Comparison of ENCODE assay signal across 1 cellular context in genomic region chr6:159969921-159970320, GRCh38.
TF ChIP-seq lines count a peak whose summit lies in the region.

No MANE protein-coding gene starts in this region.

TF ChIP-seq in K562, 482 proteins besides CTCF, POLR2A, EP300 and RAD21 (continued from another document and continues in another):
- TF ChIP-seq, protein P1, sequence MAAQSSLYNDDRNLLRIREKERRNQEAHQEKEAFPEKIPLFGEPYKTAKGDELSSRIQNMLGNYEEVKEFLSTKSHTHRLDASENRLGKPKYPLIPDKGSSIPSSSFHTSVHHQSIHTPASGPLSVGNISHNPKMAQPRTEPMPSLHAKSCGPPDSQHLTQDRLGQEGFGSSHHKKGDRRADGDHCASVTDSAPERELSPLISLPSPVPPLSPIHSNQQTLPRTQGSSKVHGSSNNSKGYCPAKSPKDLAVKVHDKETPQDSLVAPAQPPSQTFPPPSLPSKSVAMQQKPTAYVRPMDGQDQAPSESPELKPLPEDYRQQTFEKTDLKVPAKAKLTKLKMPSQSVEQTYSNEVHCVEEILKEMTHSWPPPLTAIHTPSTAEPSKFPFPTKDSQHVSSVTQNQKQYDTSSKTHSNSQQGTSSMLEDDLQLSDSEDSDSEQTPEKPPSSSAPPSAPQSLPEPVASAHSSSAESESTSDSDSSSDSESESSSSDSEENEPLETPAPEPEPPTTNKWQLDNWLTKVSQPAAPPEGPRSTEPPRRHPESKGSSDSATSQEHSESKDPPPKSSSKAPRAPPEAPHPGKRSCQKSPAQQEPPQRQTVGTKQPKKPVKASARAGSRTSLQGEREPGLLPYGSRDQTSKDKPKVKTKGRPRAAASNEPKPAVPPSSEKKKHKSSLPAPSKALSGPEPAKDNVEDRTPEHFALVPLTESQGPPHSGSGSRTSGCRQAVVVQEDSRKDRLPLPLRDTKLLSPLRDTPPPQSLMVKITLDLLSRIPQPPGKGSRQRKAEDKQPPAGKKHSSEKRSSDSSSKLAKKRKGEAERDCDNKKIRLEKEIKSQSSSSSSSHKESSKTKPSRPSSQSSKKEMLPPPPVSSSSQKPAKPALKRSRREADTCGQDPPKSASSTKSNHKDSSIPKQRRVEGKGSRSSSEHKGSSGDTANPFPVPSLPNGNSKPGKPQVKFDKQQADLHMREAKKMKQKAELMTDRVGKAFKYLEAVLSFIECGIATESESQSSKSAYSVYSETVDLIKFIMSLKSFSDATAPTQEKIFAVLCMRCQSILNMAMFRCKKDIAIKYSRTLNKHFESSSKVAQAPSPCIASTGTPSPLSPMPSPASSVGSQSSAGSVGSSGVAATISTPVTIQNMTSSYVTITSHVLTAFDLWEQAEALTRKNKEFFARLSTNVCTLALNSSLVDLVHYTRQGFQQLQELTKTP (IDR thresholded peaks at IDR 0.05; ENCODE audit: low read depth in 1 of 2, partially characterized antibody in 2 of 2): peak; percentile 27 to 55
- TF ChIP-seq FOXO4 (CRISPR knock-in tag; IDR thresholded peaks at IDR 0.05) (no peak), HLTF (IDR thresholded peaks at IDR 0.05) (no peak), SIN3B (IDR thresholded peaks at IDR 0.05; ENCODE audit: low read depth) (no peak), HNRNPH1 (optimal IDR thresholded peaks at IDR 0.05; ENCODE audit: low read depth, low read length) (no peak), PTRF (tag; IDR thresholded peaks at IDR 0.05) (no peak), ZNF507 (tag; conservative IDR thresholded peaks at IDR 0.05) (no peak), STAG1 (CRISPR knock-in tag; IDR thresholded peaks at IDR 0.05; ENCODE audit: borderline replicate concordance) (no peak), OTX1 (CRISPR knock-in tag; IDR thresholded peaks at IDR 0.05) (no peak), TAF7 (tag; IDR thresholded peaks at IDR 0.05) (no peak), CHCHD3 (CRISPR knock-in tag; IDR thresholded peaks at IDR 0.05) (no peak), HNRNPLL (IDR thresholded peaks at IDR 0.05; ENCODE audit: low read depth, low read length, poor library complexity, severe bottlenecking) (no peak), PCBP2 (IDR thresholded peaks at IDR 0.05; ENCODE audit: low read depth, low read length, poor library complexity, severe bottlenecking) (no peak), PKNOX1 (IDR thresholded peaks at IDR 0.05) (no peak), ZNF318 (IDR thresholded peaks at IDR 0.05; ENCODE audit: borderline replicate concordance in 1 of 2, low read depth in 1 of 2) (peak in 1 of 2 experiments; percentile 70; a peak in 1 of 4 replicates), ELF1 (tag; IDR thresholded peaks at IDR 0.05) (peak; percentile 56; the same call in 1 of the 2 replicates), HMGN3 (IDR thresholded peaks at IDR 0.05; ENCODE audit: borderline replicate concordance, extremely low read depth, insufficient read length, low read depth, low read length) (no peak), ILF3 (IDR thresholded peaks at IDR 0.05; ENCODE audit: borderline replicate concordance) (no peak), RFX5 (IDR thresholded peaks at IDR 0.05; ENCODE audit: low read depth, low read length) (peak; percentile 58; the same call in 1 of the 2 replicates), XRCC5 (IDR thresholded peaks at IDR 0.05; ENCODE audit: low read depth, low read length) (no peak), SOX6 (IDR thresholded peaks at IDR 0.05) (peak; percentile 65), L3MBTL2 (IDR thresholded peaks at IDR 0.05) (peak; percentile 17; the same call in 1 of the 2 replicates), ZNF408 (CRISPR knock-in tag; IDR thresholded peaks at IDR 0.05; ENCODE audit: low read depth) (no peak), SMAD1 (IDR thresholded peaks at IDR 0.05; ENCODE audit: low read depth, low read length, partially characterized antibody) (peak; percentile 16), IRF2 (CRISPR knock-in tag; IDR thresholded peaks at IDR 0.05) (no peak), BRD4 (IDR thresholded peaks at IDR 0.05) (no peak), KLF6 (CRISPR knock-in tag; IDR thresholded peaks at IDR 0.05; ENCODE audit: borderline replicate concordance) (0 out of 2 replicates have a peak, but pooled peaks have one; percentile 4), HSF4 (CRISPR knock-in tag; IDR thresholded peaks at IDR 0.05; ENCODE audit: borderline replicate concordance) (no peak)
- TF ChIP-seq, protein P2, sequence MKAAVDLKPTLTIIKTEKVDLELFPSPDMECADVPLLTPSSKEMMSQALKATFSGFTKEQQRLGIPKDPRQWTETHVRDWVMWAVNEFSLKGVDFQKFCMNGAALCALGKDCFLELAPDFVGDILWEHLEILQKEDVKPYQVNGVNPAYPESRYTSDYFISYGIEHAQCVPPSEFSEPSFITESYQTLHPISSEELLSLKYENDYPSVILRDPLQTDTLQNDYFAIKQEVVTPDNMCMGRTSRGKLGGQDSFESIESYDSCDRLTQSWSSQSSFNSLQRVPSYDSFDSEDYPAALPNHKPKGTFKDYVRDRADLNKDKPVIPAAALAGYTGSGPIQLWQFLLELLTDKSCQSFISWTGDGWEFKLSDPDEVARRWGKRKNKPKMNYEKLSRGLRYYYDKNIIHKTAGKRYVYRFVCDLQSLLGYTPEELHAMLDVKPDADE (conservative IDR thresholded peaks at IDR 0.05; ENCODE audit: control insufficient read depth, low read depth, low read length): no peak
- TF ChIP-seq, protein P3, sequence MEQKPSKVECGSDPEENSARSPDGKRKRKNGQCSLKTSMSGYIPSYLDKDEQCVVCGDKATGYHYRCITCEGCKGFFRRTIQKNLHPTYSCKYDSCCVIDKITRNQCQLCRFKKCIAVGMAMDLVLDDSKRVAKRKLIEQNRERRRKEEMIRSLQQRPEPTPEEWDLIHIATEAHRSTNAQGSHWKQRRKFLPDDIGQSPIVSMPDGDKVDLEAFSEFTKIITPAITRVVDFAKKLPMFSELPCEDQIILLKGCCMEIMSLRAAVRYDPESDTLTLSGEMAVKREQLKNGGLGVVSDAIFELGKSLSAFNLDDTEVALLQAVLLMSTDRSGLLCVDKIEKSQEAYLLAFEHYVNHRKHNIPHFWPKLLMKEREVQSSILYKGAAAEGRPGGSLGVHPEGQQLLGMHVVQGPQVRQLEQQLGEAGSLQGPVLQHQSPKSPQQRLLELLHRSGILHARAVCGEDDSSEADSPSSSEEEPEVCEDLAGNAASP (IDR thresholded peaks at IDR 0.05): no peak
- TF ChIP-seq, protein P4, sequence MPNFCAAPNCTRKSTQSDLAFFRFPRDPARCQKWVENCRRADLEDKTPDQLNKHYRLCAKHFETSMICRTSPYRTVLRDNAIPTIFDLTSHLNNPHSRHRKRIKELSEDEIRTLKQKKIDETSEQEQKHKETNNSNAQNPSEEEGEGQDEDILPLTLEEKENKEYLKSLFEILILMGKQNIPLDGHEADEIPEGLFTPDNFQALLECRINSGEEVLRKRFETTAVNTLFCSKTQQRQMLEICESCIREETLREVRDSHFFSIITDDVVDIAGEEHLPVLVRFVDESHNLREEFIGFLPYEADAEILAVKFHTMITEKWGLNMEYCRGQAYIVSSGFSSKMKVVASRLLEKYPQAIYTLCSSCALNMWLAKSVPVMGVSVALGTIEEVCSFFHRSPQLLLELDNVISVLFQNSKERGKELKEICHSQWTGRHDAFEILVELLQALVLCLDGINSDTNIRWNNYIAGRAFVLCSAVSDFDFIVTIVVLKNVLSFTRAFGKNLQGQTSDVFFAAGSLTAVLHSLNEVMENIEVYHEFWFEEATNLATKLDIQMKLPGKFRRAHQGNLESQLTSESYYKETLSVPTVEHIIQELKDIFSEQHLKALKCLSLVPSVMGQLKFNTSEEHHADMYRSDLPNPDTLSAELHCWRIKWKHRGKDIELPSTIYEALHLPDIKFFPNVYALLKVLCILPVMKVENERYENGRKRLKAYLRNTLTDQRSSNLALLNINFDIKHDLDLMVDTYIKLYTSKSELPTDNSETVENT (CRISPR knock-in tag; IDR thresholded peaks at IDR 0.05): no peak
- TF ChIP-seq, protein P5, sequence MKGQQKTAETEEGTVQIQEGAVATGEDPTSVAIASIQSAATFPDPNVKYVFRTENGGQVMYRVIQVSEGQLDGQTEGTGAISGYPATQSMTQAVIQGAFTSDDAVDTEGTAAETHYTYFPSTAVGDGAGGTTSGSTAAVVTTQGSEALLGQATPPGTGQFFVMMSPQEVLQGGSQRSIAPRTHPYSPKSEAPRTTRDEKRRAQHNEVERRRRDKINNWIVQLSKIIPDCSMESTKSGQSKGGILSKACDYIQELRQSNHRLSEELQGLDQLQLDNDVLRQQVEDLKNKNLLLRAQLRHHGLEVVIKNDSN (CRISPR knock-in tag; IDR thresholded peaks at IDR 0.05): no peak
- TF ChIP-seq, protein P6, sequence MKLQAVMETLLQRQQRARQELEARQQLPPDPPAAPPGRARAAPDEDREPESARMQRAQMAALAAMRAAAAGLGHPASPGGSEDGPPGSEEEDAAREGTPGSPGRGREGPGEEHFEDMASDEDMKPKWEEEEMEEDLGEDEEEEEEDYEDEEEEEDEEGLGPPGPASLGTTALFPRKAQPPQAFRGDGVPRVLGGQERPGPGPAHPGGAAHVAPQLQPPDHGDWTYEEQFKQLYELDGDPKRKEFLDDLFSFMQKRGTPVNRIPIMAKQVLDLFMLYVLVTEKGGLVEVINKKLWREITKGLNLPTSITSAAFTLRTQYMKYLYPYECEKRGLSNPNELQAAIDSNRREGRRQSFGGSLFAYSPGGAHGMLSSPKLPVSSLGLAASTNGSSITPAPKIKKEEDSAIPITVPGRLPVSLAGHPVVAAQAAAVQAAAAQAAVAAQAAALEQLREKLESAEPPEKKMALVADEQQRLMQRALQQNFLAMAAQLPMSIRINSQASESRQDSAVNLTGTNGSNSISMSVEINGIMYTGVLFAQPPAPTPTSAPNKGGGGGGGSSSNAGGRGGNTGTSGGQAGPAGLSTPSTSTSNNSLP (IDR thresholded peaks at IDR 0.05; ENCODE audit: borderline replicate concordance, low read depth, low read length): 0 out of 2 replicates have a peak, but pooled peaks have one; percentile 5
